ENCODE assay signal across 17 cellular contexts in the genomic region with DNA sequence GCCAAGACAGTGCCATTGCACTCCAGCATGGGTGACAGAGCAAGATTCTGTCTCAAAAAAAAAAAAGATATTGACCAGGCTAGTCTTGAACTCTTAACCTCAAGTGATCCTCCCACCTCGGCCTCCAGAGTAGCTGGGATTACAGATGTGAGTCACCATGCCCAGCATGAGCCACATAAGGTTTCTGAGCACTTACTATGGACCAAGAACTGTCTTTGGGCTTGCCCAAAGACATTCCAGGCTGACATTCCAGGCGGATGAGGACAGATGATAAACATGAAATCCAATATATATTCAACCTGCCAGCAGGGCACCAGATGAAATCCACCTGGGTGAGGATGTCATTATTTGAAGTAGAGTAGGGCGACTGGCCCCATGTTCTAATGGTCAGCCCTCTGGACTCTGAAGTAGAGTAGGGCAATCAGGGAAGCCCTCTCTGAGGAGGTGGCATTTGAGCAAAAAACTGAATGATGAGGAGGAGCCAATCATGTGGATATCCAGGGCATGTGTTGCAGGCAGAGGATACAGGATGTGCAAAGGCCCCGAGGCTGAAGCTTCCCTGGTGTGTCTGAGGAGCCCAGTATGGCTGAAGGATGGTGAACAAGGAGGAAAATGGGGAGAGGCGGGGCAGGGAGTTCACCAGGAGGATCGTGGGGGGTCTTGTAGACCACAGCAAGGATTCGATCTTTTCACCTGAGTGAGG. TPM values are rescaled to one million over a fixed set of nuclear protein-coding genes. Genes with fewer than 3 reads are reported as not detected.
A peak's percentile ranks its signal among the peaks of the same experiment; 100 is the strongest.
DNase-seq lines count a peak whose midpoint lies in the region; ATAC-seq, FAIRE-seq and TF ChIP-seq lines count a peak whose summit lies in the region.
"Had no signal": no experiment of that assay in that cellular context is flagged by ENCODE, and none has a peak within 500 bp of the region (broad histone marks: within the 10 kb centered on the region; RNA-seq: fewer than 3 reads in every experiment).

No MANE protein-coding gene starts in this region.

- 67 to 69% methylated on average over 7 of the region's 7 CpGs for WGBS in GM23248 (ENCODE audit: low coverage in 1 of 2, low lambda C conversion rate in 2 of 2, missing lambda C conversion rate in 2 of 2), 2 experiments
- WGBS in H1 (ENCODE audit: extremely low coverage in 1 of 2, insufficient coverage in 1 of 2, insufficient read length in 1 of 2, insufficient replicate concordance in 2 of 2, low coverage in 1 of 2, low lambda C conversion rate in 2 of 2, missing lambda C conversion rate in 1 of 2), 2 experiments, result 82% methylated on average over 7 of the region's 7 CpGs; no CpG with 5 or more reads in 1 of the 2 experiments

- H3K27ac ChIP-seq in GM23248 (no peak overlapping the region), PC-9 (no peak overlapping the region), H1 (ENCODE audit: low read depth, low read length) (no peak overlapping the region), MM.1S (ENCODE audit: low read length) (no peak overlapping the region), left lung (no peak overlapping the region)
- H3K27ac ChIP-seq: Peyer's patch had no signal

- H2AK5ac ChIP-seq in H1 (ENCODE audit: low read depth, low read length), result no peak overlapping the region

- no peak overlapping the region for H4K8ac ChIP-seq in H1 (ENCODE audit: extremely low read depth, insufficient read depth, low read length)

- no peak for TF ChIP-seq RAD21 in H1 (IDR thresholded peaks at IDR 0.05 in 1 of 2, conservative IDR thresholded peaks at IDR 0.05 in 1 of 2; ENCODE audit: low read depth in 2 of 2, low read length in 2 of 2)

- no peak overlapping the region for H3K9ac ChIP-seq in GM23248
- H3K9ac ChIP-seq in H1 (replicated peaks in 1 of 4; ENCODE audit: extremely low read depth in 1 of 4, low read depth in 3 of 4, low read length in 3 of 4), result no peak overlapping the region
- H3K9ac ChIP-seq in MM.1S (ENCODE audit: low read length), result no peak overlapping the region

- no peak for TF ChIP-seq POLR2A in H1 (IDR thresholded peaks at IDR 0.05; ENCODE audit: control extremely low read depth in 1 of 2, low read depth in 2 of 2, low read length in 2 of 2)

- no peaks in the 10 kb centered on the region for H3K9me2 ChIP-seq in GM23248 (ENCODE audit: insufficient read depth)
- H3K9me2 ChIP-seq in PC-9 (ENCODE audit: insufficient read depth), result no peaks in the 10 kb centered on the region
- H3K9me2 ChIP-seq in MM.1S (replicated peaks; ENCODE audit: insufficient read depth, low read length), result no peaks in the 10 kb centered on the region

- no peak overlapping the region for H3K4ac ChIP-seq in H1 (replicated peaks; ENCODE audit: insufficient read length, low read depth, low read length)

- H3K23me2 ChIP-seq in H1 (ENCODE audit: low read depth, low read length), result no peaks in the 10 kb centered on the region

- H3K4me1 ChIP-seq in GM23248 (ENCODE audit: insufficient read depth) (no peaks in the 10 kb centered on the region), PC-9 (replicated peaks; ENCODE audit: insufficient read depth) (no peaks in the 10 kb centered on the region), H1 (replicated peaks in 1 of 4; ENCODE audit: control insufficient read depth in 3 of 4, insufficient read depth in 4 of 4, low read length in 3 of 4) (no peaks in the 10 kb centered on the region), MM.1S (ENCODE audit: low read length) (no peaks in the 10 kb centered on the region), left lung (peaks cover 0 to 4% of the 10 kb centered on the region in 2 donors)
- H3K4me1 ChIP-seq: Peyer's patch had no signal

- H3K79me1 ChIP-seq in H1 (ENCODE audit: low read depth, low read length), result no peaks in the 10 kb centered on the region

- no peak overlapping the region for H2BK20ac ChIP-seq in H1 (ENCODE audit: low read length)

- H2BK15ac ChIP-seq in H1 (ENCODE audit: low read length), result no peak overlapping the region

- H2BK5ac ChIP-seq in H1 (ENCODE audit: low read depth, low read length), result no peak overlapping the region

- H3K36me3 ChIP-seq in GM23248 (ENCODE audit: low read depth), result no peaks in the 10 kb centered on the region
- no peaks in the 10 kb centered on the region for H3K36me3 ChIP-seq in PC-9 (ENCODE audit: low read depth)
- H3K36me3 ChIP-seq in H1 (ENCODE audit: control insufficient read depth in 2 of 4, insufficient read depth in 4 of 4, low read length in 3 of 4), result no peaks in the 10 kb centered on the region
- H3K36me3 ChIP-seq in MM.1S (replicated peaks; ENCODE audit: insufficient read depth, low read length), result no peaks in the 10 kb centered on the region
- H3K36me3 ChIP-seq in left lung, result peaks cover 0 to 7% of the 10 kb centered on the region in 2 donors
- H3K36me3 ChIP-seq: Peyer's patch had no signal

- no peak overlapping the region for H4K5ac ChIP-seq in H1 (ENCODE audit: insufficient read length, low read depth, low read length)

- in situ Hi-C loops in GM23248 (cut with MboI), result no loop called here

- no peak overlapping the region for H2BK120ac ChIP-seq in H1 (replicated peaks; ENCODE audit: low read depth, low read length)

- TF ChIP-seq CTCF in PC-9 (conservative IDR thresholded peaks at IDR 0.05) (no peak), H1 (IDR thresholded peaks at IDR 0.05; ENCODE audit: control extremely low read depth in 1 of 3, insufficient read depth in 1 of 3, low read depth in 1 of 3, low read length in 3 of 3) (no peak), MM.1S (IDR thresholded peaks at IDR 0.05; ENCODE audit: low read length) (no peak), left lung (IDR thresholded peaks at IDR 0.05) (no peak)

- POLR2A ChIA-PET in PC-9 (lab: Charles Lee; ENCODE audit: unreplicated experiment) (no interaction called here), H1 (lab: Charles Lee; ENCODE audit: partially characterized antibody) (interaction anchor here (1.0 to 1.6 kb wide), 3 partner anchors 13 to 17 kb away, joined by 3 to 6 read pairs (median 5); partner anchors contain the start of gene TMED1)

- no peaks in the 10 kb centered on the region for H4K20me1 ChIP-seq in GM23248 (ENCODE audit: insufficient read depth)
- H4K20me1 ChIP-seq in PC-9 (ENCODE audit: insufficient read depth), result no peaks in the 10 kb centered on the region
- no peaks in the 10 kb centered on the region for H4K20me1 ChIP-seq in H1 (replicated peaks in 1 of 2; ENCODE audit: control insufficient read depth in 1 of 2, insufficient read depth in 2 of 2, low read length in 2 of 2)
- no peaks in the 10 kb centered on the region for H4K20me1 ChIP-seq in MM.1S (ENCODE audit: insufficient read depth, low read length)

- no peaks in the 10 kb centered on the region for H3K9me3 ChIP-seq in GM23248 (ENCODE audit: low read depth)
- H3K9me3 ChIP-seq in PC-9 (ENCODE audit: insufficient read depth, low read depth), result no peaks in the 10 kb centered on the region
- H3K9me3 ChIP-seq in H1 (ENCODE audit: insufficient read depth in 2 of 2, low read depth in 1 of 2, low read length in 1 of 2), result no peaks in the 10 kb centered on the region
- no peaks in the 10 kb centered on the region for H3K9me3 ChIP-seq in MM.1S (replicated peaks; ENCODE audit: insufficient read depth, low read length)
- no peaks in the 10 kb centered on the region for H3K9me3 ChIP-seq in left lung
- H3K9me3 ChIP-seq: Peyer's patch had no signal

- no peak overlapping the region for H3K18ac ChIP-seq in H1 (ENCODE audit: extremely low read depth, low read length)

- CTCF ChIA-PET in PC-9 (lab: Charles Lee), result no interaction called here
- CTCF ChIA-PET in H1 (lab: Charles Lee; ENCODE audit: partially characterized antibody), result interaction anchor here (0.6 to 21.2 kb wide), 4 partner anchors 13 to 331 kb away, joined by 3 to 249 read pairs (median 40); partner anchors contain the start of gene TMED1

- H4K91ac ChIP-seq in H1 (replicated peaks; ENCODE audit: insufficient read length, low read length), result no peak overlapping the region

- H3K4me2 ChIP-seq in GM23248 (ENCODE audit: unreplicated experiment) (no peak overlapping the region), PC-9 (no peak overlapping the region), H1 (ENCODE audit: insufficient read depth in 1 of 2, low read depth in 2 of 2, low read length in 2 of 2) (no peak overlapping the region), MM.1S (ENCODE audit: low read depth, low read length) (no peak overlapping the region)

- H3K79me2 ChIP-seq in GM23248 (ENCODE audit: insufficient read depth), result no peaks in the 10 kb centered on the region
- H3K79me2 ChIP-seq in PC-9 (ENCODE audit: low read depth), result no peaks in the 10 kb centered on the region
- no peaks in the 10 kb centered on the region for H3K79me2 ChIP-seq in H1 (ENCODE audit: control insufficient read depth in 1 of 2, insufficient read depth in 2 of 2, low read length in 2 of 2)
- no peaks in the 10 kb centered on the region for H3K79me2 ChIP-seq in MM.1S (ENCODE audit: low read length)

- no peak overlapping the region for H2AFZ ChIP-seq in GM23248
- H2AFZ ChIP-seq in PC-9, result no peak overlapping the region
- H2AFZ ChIP-seq in H1 (ENCODE audit: low read length), result no peak overlapping the region
- H2AFZ ChIP-seq in MM.1S (ENCODE audit: low read length), result no peak overlapping the region

- FAIRE-seq in H1 (lab: Jason Lieb, UNC), result no peak

- H3F3A ChIP-seq in GM23248 (ENCODE audit: insufficient read depth), result no peaks in the 10 kb centered on the region
- peaks cover 17% of the 10 kb centered on the region for H3F3A ChIP-seq in PC-9 (ENCODE audit: insufficient read depth, low read depth)
- no peaks in the 10 kb centered on the region for H3F3A ChIP-seq in MM.1S (ENCODE audit: insufficient read depth, low read length)

- intact Hi-C loops in PC-9 (cut with micrococcal nuclease; ENCODE audit: unreplicated experiment), result no loop called here
- intact Hi-C loops in left lung (cut with DNase I), result no loop called here

- H3K56ac ChIP-seq in H1 (replicated peaks; ENCODE audit: insufficient read length, low read depth, low read length), result no peak overlapping the region

- H3K4me3 ChIP-seq in GM23248 (no peak overlapping the region), PC-9 (no peak overlapping the region), H1 (ENCODE audit: extremely low read depth in 1 of 4, insufficient read depth in 2 of 4, low read depth in 3 of 4, low read length in 4 of 4) (no peak overlapping the region), MM.1S (ENCODE audit: low read length) (no peak overlapping the region), left lung (no peak overlapping the region)
- H3K4me3 ChIP-seq: Peyer's patch had no signal

- ATAC-seq in GM21786 (IDR thresholded peaks at IDR 0.05; ENCODE audit: unreplicated experiment) (no peak), left lung (no peak)
- ATAC-seq: left lobe of liver; natural killer cell treated with Interleukin-12 subunit alpha and Interleukin-12 subunit beta and Interleukin-15 and Interleukin-18, amount 100 ng/mL, for 72 hours had no signal

- H3K14ac ChIP-seq in H1 (ENCODE audit: insufficient read length), result no peak overlapping the region

- DNase-seq in GM23248 (peak; percentile 76), PC-9 (peak; percentile 37 to 86), H1 (ENCODE audit: low read depth in 1 of 2, low spot score in 2 of 2) (no peak), myocyte (ENCODE audit: low read depth) (peak; percentile 30), cerebellar nuclear complex (lab: John Stamatoyannopoulos, UW) (no peak), MM.1S (no peak), left lung (no peak)
- DNase-seq: activated CD4-positive, alpha-beta T cell treated with anti-CD3 and anti-CD28 coated beads for 4 hours; activated T-cell treated with anti-CD3 and anti-CD28 coated beads, Interleukin-2, amount 50 U/mL, for 48 hours; amniotic stem cell; glutamatergic neuron; NCI-H510A; Peyer's patch; T-helper 2 cell had no signal

- H3K23ac ChIP-seq in H1 (ENCODE audit: insufficient read length), result no peak overlapping the region

- H2BK12ac ChIP-seq in H1 (ENCODE audit: low read depth, low read length), result no peak overlapping the region

- TF ChIP-seq EP300 in H1 (IDR thresholded peaks at IDR 0.05; ENCODE audit: borderline replicate concordance in 1 of 2, low read depth in 2 of 2, low read length in 2 of 2), result no peak

- no TSS peak for BruUV-seq in PC-9 (replicated peaks; lab: Mats Ljungman, UMichigan)

- H3K27me3 ChIP-seq in GM23248 (replicated peaks; ENCODE audit: insufficient read depth), result no peaks in the 10 kb centered on the region
- H3K27me3 ChIP-seq in PC-9 (ENCODE audit: insufficient read depth, low read depth), result no peaks in the 10 kb centered on the region
- no peaks in the 10 kb centered on the region for H3K27me3 ChIP-seq in H1 (replicated peaks in 1 of 4; ENCODE audit: control insufficient read depth in 3 of 4, extremely low read depth in 1 of 4, insufficient read depth in 3 of 4, low read length in 3 of 4)
- H3K27me3 ChIP-seq in MM.1S (replicated peaks; ENCODE audit: insufficient read depth, low read length), result no peaks in the 10 kb centered on the region
- peaks cover 0 to 8% of the 10 kb centered on the region in 2 donors for H3K27me3 ChIP-seq in left lung
- H3K27me3 ChIP-seq: Peyer's patch had no signal

RNA-seq across cellular contexts. Expression of gene C19orf38, which starts 4.0 kb away (rescaled TPM):
- 0.22 TPM in 1 of 2 replicates, not detected in the other for total RNA-seq in GM23248 (2014; rRNA removed; shearing (Covaris generic))
- polyA plus RNA-seq in GM23248 (2016; fragmentation: Nextera tagmentation; extraction: Ambion mirVana) (0.20 and 0.42 TPM in 2 replicates), H1 (2011; rRNA removed) (0.53 and 0.77 TPM in 2 replicates)
- total RNA-seq in PC-9 (2021) (0.59 and 1.4 TPM in 2 replicates), myocyte (0.21 and 1.1 TPM in 2 replicates), left lung (10 to 100 TPM in 1 of 2 donors, 1 to 10 TPM in 1; 3.2 to 11.8 TPM)
- total RNA-seq in H1 (2021; fragmentation: NEBNext Ultra II Directional; extraction: Animal tissue kit (Norgen Biotek cat#: 25700)), result 0.27 TPM in 1 of 2 replicates, not detected in the other
- polyA plus RNA-seq in H1 (2011; cell fraction: cytosol; rRNA removed), result 0.50 TPM
- 0.68 TPM for polyA plus RNA-seq in H1 (2011; cell fraction: nucleus; rRNA removed)
- polyA plus RNA-seq in H1 (2012, experiment 1 of 2), result 0.32 to 0.66 TPM (median 0.39 TPM) in 3 of 4 replicates, not detected in the other
- polyA plus RNA-seq in H1 (2012, experiment 2 of 2), result 0.39 TPM
- 0.20 TPM for polyA plus RNA-seq in H1 (2013, experiment 1 of 2)
- polyA plus RNA-seq in H1 (2013, experiment 2 of 2), result 0.31 TPM
- 0.20 and 0.28 TPM in 2 replicates for polyA minus RNA-seq in H1 (2011; rRNA and poly(A)+ RNA removed)
- not detected for polyA minus RNA-seq in H1 (2011; cell fraction: cytosol; rRNA and poly(A)+ RNA removed)
- polyA minus RNA-seq in H1 (2011; cell fraction: nucleus; rRNA and poly(A)+ RNA removed), result 1.1 TPM
- 1.1 TPM for polyA plus RNA-seq in myocyte (2012)

RNA-seq across cellular contexts. Expression of gene TMED1, which starts 16.2 kb away (rescaled TPM):
- total RNA-seq in GM23248 (2014; rRNA removed; shearing (Covaris generic)), result 58.7 and 66.4 TPM in 2 replicates
- 66.7 and 68.2 TPM in 2 replicates for polyA plus RNA-seq in GM23248 (2016; fragmentation: Nextera tagmentation; extraction: Ambion mirVana)
- 21.3 and 31.4 TPM in 2 replicates for total RNA-seq in PC-9 (2021)
- 26.2 and 26.9 TPM in 2 replicates for total RNA-seq in H1 (2021; fragmentation: NEBNext Ultra II Directional; extraction: Animal tissue kit (Norgen Biotek cat#: 25700))
- polyA plus RNA-seq in H1 (2011; rRNA removed), result 31.9 and 41.7 TPM in 2 replicates
- 44.8 TPM for polyA plus RNA-seq in H1 (2011; cell fraction: cytosol; rRNA removed)
- 29.2 TPM for polyA plus RNA-seq in H1 (2011; cell fraction: nucleus; rRNA removed)
- polyA plus RNA-seq in H1 (2012, experiment 1 of 2), result 19.0 to 35.1 TPM (median 31.2 TPM) in 4 replicates
- 31.9 TPM for polyA plus RNA-seq in H1 (2012, experiment 2 of 2)
- polyA plus RNA-seq in H1 (2013, experiment 1 of 2), result 25.1 TPM
- 31.6 TPM for polyA plus RNA-seq in H1 (2013, experiment 2 of 2)
- 13.8 and 22.8 TPM in 2 replicates for polyA minus RNA-seq in H1 (2011; rRNA and poly(A)+ RNA removed)
- polyA minus RNA-seq in H1 (2011; cell fraction: cytosol; rRNA and poly(A)+ RNA removed), result 16.4 TPM
- 8.5 TPM for polyA minus RNA-seq in H1 (2011; cell fraction: nucleus; rRNA and poly(A)+ RNA removed)
- total RNA-seq in myocyte, result 84.8 and 87.4 TPM in 2 replicates
- polyA plus RNA-seq in myocyte (2012), result 38.5 TPM
- total RNA-seq in left lung, result 10 to 100 TPM; 25.4 to 27.0 TPM

RNA-seq across cellular contexts. Expression of gene CARM1, which starts 19.1 kb away (rescaled TPM):
- total RNA-seq in GM23248 (2014; rRNA removed; shearing (Covaris generic)), result 41.9 and 42.4 TPM in 2 replicates
- polyA plus RNA-seq in GM23248 (2016; fragmentation: Nextera tagmentation; extraction: Ambion mirVana), result 5.3 TPM in 2 replicates
- total RNA-seq in PC-9 (2021), result 56.0 and 63.7 TPM in 2 replicates
- total RNA-seq in H1 (2021; fragmentation: NEBNext Ultra II Directional; extraction: Animal tissue kit (Norgen Biotek cat#: 25700)), result 134 and 136 TPM in 2 replicates
- 164 and 270 TPM in 2 replicates for polyA plus RNA-seq in H1 (2011; rRNA removed)
- polyA plus RNA-seq in H1 (2011; cell fraction: cytosol; rRNA removed), result 106 TPM
- polyA plus RNA-seq in H1 (2011; cell fraction: nucleus; rRNA removed), result 178 TPM
- polyA plus RNA-seq in H1 (2012, experiment 1 of 2), result 75.6 to 138 TPM (median 129 TPM) in 4 replicates
- polyA plus RNA-seq in H1 (2012, experiment 2 of 2), result 122 TPM
- 125 TPM for polyA plus RNA-seq in H1 (2013, experiment 1 of 2)
- 126 TPM for polyA plus RNA-seq in H1 (2013, experiment 2 of 2)
- polyA minus RNA-seq in H1 (2011; rRNA and poly(A)+ RNA removed), result 71.3 and 96.2 TPM in 2 replicates
- 60.0 TPM for polyA minus RNA-seq in H1 (2011; cell fraction: cytosol; rRNA and poly(A)+ RNA removed)
- polyA minus RNA-seq in H1 (2011; cell fraction: nucleus; rRNA and poly(A)+ RNA removed), result 48.8 TPM
- total RNA-seq in myocyte, result 37.1 and 42.6 TPM in 2 replicates
- 48.9 TPM for polyA plus RNA-seq in myocyte (2012)
- 10 to 100 TPM; 34.4 to 37.1 TPM for total RNA-seq in left lung

Comparison
In these comparisons a context has a peak if more than half of its experiments do, and no peak if none do; other contexts are left out.
1. DNase-seq: peak in GM23248 (single experiment), PC-9 (2 of 2) and myocyte (single experiment); none in H1 (0 of 2), cerebellar nuclear complex (0 of 2), MM.1S (single experiment) and left lung (0 of 2).